23 cellular contexts compared by ENCODE assay signal in the genomic region with DNA sequence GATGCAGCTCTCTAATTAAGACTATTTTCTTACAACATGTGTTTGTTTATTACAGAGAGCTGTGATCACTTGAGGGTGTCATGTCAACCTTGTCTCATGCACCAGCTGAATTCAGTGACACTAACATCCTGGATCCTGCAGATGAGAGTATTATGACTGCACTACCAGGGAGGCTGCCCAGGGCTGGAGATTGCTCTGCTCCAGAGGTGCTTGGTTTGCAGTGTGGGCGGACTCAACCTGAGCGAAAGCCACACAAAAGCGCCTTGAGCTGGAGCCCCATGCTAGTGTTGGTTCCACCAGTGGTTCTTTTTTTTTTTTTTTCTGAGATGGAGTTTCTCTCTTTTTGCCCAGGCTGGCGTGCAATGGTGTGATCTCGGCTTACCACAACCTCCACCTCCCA.
"Had no signal": no experiment of that assay in that cellular context is flagged by ENCODE, and none has a peak within 500 bp of the region (broad histone marks: within the 10 kb centered on the region; RNA-seq: fewer than 3 reads in every experiment).

No MANE protein-coding gene starts in this region.

- ATAC-seq: effector memory CD8-positive, alpha-beta T cell; heart right ventricle; left cardiac atrium; left lung; naive thymus-derived CD4-positive, alpha-beta T cell; sciatic nerve; stimulated activated memory B cell treated with anti-CD40 and anti-IgM and Interleukin-4, amounts not matched to agents 10 μg/mL and 1 μg/mL and 100 μg/mL, for 72 hours; upper lobe of right lung had no signal

- H3K4me3 Mint-ChIP-seq: effector memory CD8-positive, alpha-beta T cell; naive thymus-derived CD4-positive, alpha-beta T cell; nephron progenitor cell; stimulated activated memory B cell treated with anti-CD40 and anti-IgM and Interleukin-4, amounts not matched to agents 10 μg/mL and 1 μg/mL and 100 μg/mL, for 72 hours; stimulated activated naive CD8-positive, alpha-beta T cell treated with anti-CD3 and anti-CD28 coated beads, Interleukin-15, Interleukin-2, amounts not matched to agents 100 ng/mL and 50 ng/mL, for 24 hours had no signal

- H3K27me3 Mint-ChIP-seq: effector memory CD8-positive, alpha-beta T cell; stimulated activated memory B cell treated with anti-CD40 and anti-IgM and Interleukin-4, amounts not matched to agents 10 μg/mL and 1 μg/mL and 100 μg/mL, for 72 hours had no signal

- DNase-seq: cortex of kidney; effector memory CD8-positive, alpha-beta T cell; esophagus squamous epithelium; foreskin melanocyte; glutamatergic neuron; heart right ventricle; hippocampal formation; left cardiac atrium; left lung; mesenchymal stem cell; midbrain; naive thymus-derived CD4-positive, alpha-beta T cell; nephron progenitor cell; nucleus accumbens; stimulated activated CD4-positive, alpha-beta T cell treated with anti-CD3 and anti-CD28 coated beads, Interleukin-12 subunit alpha, Interleukin-12 subunit beta, amount 100 ng/mL, for 4 hours; stimulated activated CD4-positive, alpha-beta T cell treated with anti-CD3 and anti-CD28 coated beads, Interleukin-1b, Interleukin-23, amount 100 ng/mL, for 48 hours; stimulated activated CD4-positive, alpha-beta T cell treated with anti-CD3 and anti-CD28 coated beads, Interleukin-4, amount 100 ng/mL, for 1 hour; transverse colon; upper lobe of right lung; uterus had no signal

- H3K27ac Mint-ChIP-seq: effector memory CD8-positive, alpha-beta T cell; nephron progenitor cell; stimulated activated memory B cell treated with anti-CD40 and anti-IgM and Interleukin-4, amounts not matched to agents 10 μg/mL and 1 μg/mL and 100 μg/mL, for 72 hours; stimulated activated naive CD8-positive, alpha-beta T cell treated with anti-CD3 and anti-CD28 coated beads, Interleukin-15, Interleukin-2, amounts not matched to agents 100 ng/mL and 50 ng/mL, for 24 hours had no signal

- H3K9me3 Mint-ChIP-seq: effector memory CD8-positive, alpha-beta T cell had no signal

- H3K4me1 Mint-ChIP-seq: stimulated activated memory B cell treated with anti-CD40 and anti-IgM and Interleukin-4, amounts not matched to agents 10 μg/mL and 1 μg/mL and 100 μg/mL, for 72 hours had no signal
